Comparison of ENCODE assay signal across 9 cellular contexts in the genomic region with DNA sequence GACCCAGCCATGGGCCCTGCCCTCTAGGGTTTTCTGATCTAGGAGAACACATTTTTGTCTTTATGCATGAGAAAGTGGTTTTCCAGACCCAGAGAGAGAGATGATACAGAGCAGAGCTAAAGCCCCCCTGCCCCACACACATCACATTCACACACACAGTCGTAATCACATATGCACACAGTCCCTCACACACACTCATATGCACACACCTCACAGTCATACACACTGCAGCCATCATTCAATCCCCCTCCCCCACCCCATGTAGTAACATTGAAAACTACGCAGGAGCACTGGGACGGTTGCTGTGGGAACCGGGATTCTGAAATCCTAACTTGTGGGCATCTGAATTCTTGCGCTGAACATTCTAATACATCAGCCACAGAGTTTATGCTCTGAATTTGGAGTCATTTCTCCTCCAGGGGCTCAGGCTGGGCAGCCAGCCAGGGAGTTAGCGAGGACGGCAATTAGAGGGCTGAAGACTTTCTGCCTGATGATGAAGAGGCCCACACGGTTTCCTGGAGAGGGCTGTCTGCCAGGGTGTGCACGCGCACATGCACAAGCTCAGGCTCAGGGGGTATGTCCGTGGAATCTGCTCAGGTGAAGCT. TPM values are rescaled to one million over a fixed set of nuclear protein-coding genes. Genes with fewer than 3 reads are reported as not detected.
DNase-seq lines count a peak whose midpoint lies in the region; ATAC-seq and TF ChIP-seq lines count a peak whose summit lies in the region.
"Had no signal": no experiment of that assay in that cellular context is flagged by ENCODE, and none has a peak within 500 bp of the region (broad histone marks: within the 10 kb centered on the region; RNA-seq: fewer than 3 reads in every experiment).

No MANE protein-coding gene starts in this region.

- H3K4me1 Mint-ChIP-seq in activated CD4-positive, alpha-beta T cell treated with anti-CD3 and anti-CD28 coated beads, Interleukin-2, amount 10 ng/mL, durations not matched to agents 7 days and 5 days: peaks cover 83% of the 10 kb centered on the region

- H3K36me3 ChIP-seq in BLaER1 (no peaks in the 10 kb centered on the region), body of pancreas (replicated peaks in 1 of 2; ENCODE audit: insufficient read depth in 1 of 2, low read depth in 2 of 2) (no peaks in the 10 kb centered on the region)

- H3K4me3 Mint-ChIP-seq in activated CD4-positive, alpha-beta T cell treated with anti-CD3 and anti-CD28 coated beads, Interleukin-2, amount 10 ng/mL, durations not matched to agents 7 days and 5 days: peak overlapping the region; percentile 67

- POLR2A ChIA-PET in activated CD4-positive, alpha-beta T cell treated with anti-CD3 and anti-CD28 coated beads, Interleukin-2, amount 10 ng/mL, durations not matched to agents 7 days and 5 days (lab: Charles Lee): no interaction called here

- H3K9me3 Mint-ChIP-seq in activated CD4-positive, alpha-beta T cell treated with anti-CD3 and anti-CD28 coated beads, Interleukin-2, amount 10 ng/mL, durations not matched to agents 7 days and 5 days: no peaks in the 10 kb centered on the region

- peak overlapping the region; percentile 76 for H3K4me2 ChIP-seq in BLaER1

- H3K27me3 ChIP-seq in BLaER1: peaks cover 31% of the 10 kb centered on the region
- no peaks in the 10 kb centered on the region for H3K27me3 ChIP-seq in body of pancreas

- H4K20me1 ChIP-seq in BLaER1: no peaks in the 10 kb centered on the region

- ATAC-seq in body of pancreas (no peak), GM18868 (IDR thresholded peaks at IDR 0.05; ENCODE audit: unreplicated experiment) (no peak)

- intact Hi-C loops in body of pancreas (cut with DNase I): no loop called here

- 53 to 69% methylated on average over 9 to 11 of the region's 11 CpGs for WGBS in body of pancreas, 2 donors

- peaks cover 44% of the 10 kb centered on the region for H3K4me1 ChIP-seq in BLaER1
- H3K4me1 ChIP-seq in body of pancreas: peaks cover 16% of the 10 kb centered on the region

- DNase-seq in Kasumi-1 (lab: John Stamatoyannopoulos, UW) (peak; percentile 58 to 67), fibroblast of the aortic adventitia (ENCODE audit: low read depth) (peak; percentile 10), body of pancreas (no peak), SIG-M5 (lab: John Stamatoyannopoulos, UW) (no peak), NCI-H1048 (lab: John Stamatoyannopoulos, UW) (no peak)
- DNase-seq in activated CD4-positive, alpha-beta T cell treated with anti-CD3 and anti-CD28 coated beads, Interleukin-2, amount 10 ng/mL, durations not matched to agents 7 days and 5 days: peak; percentile 49

- TF ChIP-seq CTCF in fibroblast of the aortic adventitia (IDR thresholded peaks at IDR 0.05; ENCODE audit: insufficient read depth, low read length): no peak
- TF ChIP-seq CTCF in body of pancreas (IDR thresholded peaks at IDR 0.05): no peak

- peaks cover 68% of the 10 kb centered on the region for H3K36me3 Mint-ChIP-seq in activated CD4-positive, alpha-beta T cell treated with anti-CD3 and anti-CD28 coated beads, Interleukin-2, amount 10 ng/mL, durations not matched to agents 7 days and 5 days (ENCODE audit: low read depth)

- H3K27ac ChIP-seq in BLaER1 (peak overlapping the region; percentile 56), body of pancreas (no peak overlapping the region)

- H3K27ac Mint-ChIP-seq in activated CD4-positive, alpha-beta T cell treated with anti-CD3 and anti-CD28 coated beads, Interleukin-2, amount 10 ng/mL, durations not matched to agents 7 days and 5 days: peak overlapping the region; percentile 90

- peak overlapping the region; percentile 17; the same call in 1 of the 2 replicates for H3K9ac ChIP-seq in BLaER1

- no peak for TF ChIP-seq POLR2A in body of pancreas (IDR thresholded peaks at IDR 0.05)

- no peak overlapping the region for H3K4me3 ChIP-seq in BLaER1
- H3K4me3 ChIP-seq in fibroblast of the aortic adventitia (ENCODE audit: low read depth, low read length): no peak overlapping the region
- no peak overlapping the region for H3K4me3 ChIP-seq in body of pancreas
- H3K4me3 ChIP-seq: lung had no signal

- H3K27me3 Mint-ChIP-seq in activated CD4-positive, alpha-beta T cell treated with anti-CD3 and anti-CD28 coated beads, Interleukin-2, amount 10 ng/mL, durations not matched to agents 7 days and 5 days: no peaks in the 10 kb centered on the region

- CTCF ChIA-PET in activated CD4-positive, alpha-beta T cell treated with anti-CD3 and anti-CD28 coated beads, Interleukin-2, amount 10 ng/mL, durations not matched to agents 7 days and 5 days (lab: Charles Lee): interaction anchor here (0.9 to 2.1 kb wide), 4 partner anchors 9 to 38 kb away, joined by 3 to 7 read pairs (median 4); no protein-coding TSS in a partner anchor

- H3K9me3 ChIP-seq in BLaER1 (no peaks in the 10 kb centered on the region), body of pancreas (no peaks in the 10 kb centered on the region)

RNA-seq across cellular contexts. Expression of a gene that starts 32.7 kb away (rescaled TPM):
- 100 to 1,000 TPM; 368 to 402 TPM for total RNA-seq in activated CD4-positive, alpha-beta T cell treated with anti-CD3 and anti-CD28 coated beads, Interleukin-2, amount 10 ng/mL, durations not matched to agents 7 days and 5 days
- total RNA-seq in fibroblast of the aortic adventitia (ENCODE audit: low replicate concordance) (not detected in 2 replicates), body of pancreas (1 to 10 TPM; 1.0 to 3.3 TPM)

RNA-seq across cellular contexts. Expression of a gene that starts 52.2 kb away (rescaled TPM):
- 1 to 10 TPM; 4.0 to 4.2 TPM for total RNA-seq in activated CD4-positive, alpha-beta T cell treated with anti-CD3 and anti-CD28 coated beads, Interleukin-2, amount 10 ng/mL, durations not matched to agents 7 days and 5 days
- total RNA-seq in fibroblast of the aortic adventitia (ENCODE audit: low replicate concordance) (6.8 and 18.2 TPM in 2 replicates), body of pancreas (1 to 10 TPM; 2.0 to 6.2 TPM)

Comparison
In these comparisons a context has a peak if more than half of its experiments do, and no peak if none do; other contexts are left out.
1. DNase-seq: peak in Kasumi-1 (2 of 2), activated CD4-positive, alpha-beta T cell treated with anti-CD3 and anti-CD28 coated beads, Interleukin-2, amount 10 ng/mL, durations not matched to agents 7 days and 5 days (single experiment) and fibroblast of the aortic adventitia (single experiment); none in body of pancreas (0 of 4), SIG-M5 (single experiment) and NCI-H1048 (single experiment).
2. RNA of a gene that starts 32.7 kb away (total RNA-seq): 368 to 402 TPM in activated CD4-positive, alpha-beta T cell treated with anti-CD3 and anti-CD28 coated beads, Interleukin-2, amount 10 ng/mL, durations not matched to agents 7 days and 5 days; 1.0 to 3.3 TPM in body of pancreas and not detected in fibroblast of the aortic adventitia; every median in the first group is over 10 times any median in the second.